ENCODE assay signal across 14 cellular contexts in the genomic region with DNA sequence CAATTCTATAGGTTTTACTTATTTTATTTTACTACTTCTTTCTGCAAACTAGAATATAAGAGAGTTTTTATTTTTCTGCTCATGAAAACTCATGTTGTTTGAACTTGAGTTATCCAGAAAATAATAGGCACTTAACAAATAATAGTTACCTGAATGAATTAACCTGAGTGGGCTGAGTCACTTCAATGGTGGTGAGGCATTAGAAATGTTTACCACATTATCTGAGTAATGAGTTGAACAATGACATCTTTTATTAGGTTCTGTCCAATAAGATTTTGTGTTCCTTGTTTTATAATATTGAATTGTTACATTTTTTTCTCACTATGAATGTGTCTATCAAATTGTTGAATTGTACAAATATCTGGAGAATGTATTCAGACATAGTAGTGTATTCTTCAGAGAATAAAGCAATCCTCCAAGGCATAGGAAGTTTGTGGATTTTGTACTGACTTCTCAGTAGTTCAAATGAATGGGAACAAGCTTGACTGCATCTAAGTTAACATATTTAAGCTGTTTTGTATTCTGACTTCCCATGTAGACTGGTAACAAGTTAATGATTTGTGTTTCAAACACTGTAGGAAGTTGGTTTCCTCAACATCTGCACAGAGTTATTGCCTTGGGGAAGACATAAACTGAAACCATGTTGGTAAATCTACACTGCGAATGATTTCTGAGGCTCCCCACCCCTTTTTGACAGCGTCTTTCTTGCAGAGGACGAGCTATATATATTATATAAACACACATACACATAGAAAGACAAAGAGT.
DNase-seq lines count a peak whose midpoint lies in the region; ATAC-seq and TF ChIP-seq lines count a peak whose summit lies in the region.
"Had no signal": no experiment of that assay in that cellular context is flagged by ENCODE, and none has a peak within 500 bp of the region (broad histone marks: within the 10 kb centered on the region; RNA-seq: fewer than 3 reads in every experiment).

No MANE protein-coding gene starts in this region.

- H3K9me2 ChIP-seq in OCI-LY7 (ENCODE audit: insufficient read depth, low read length) (no peaks in the 10 kb centered on the region), SK-N-SH (no peaks in the 10 kb centered on the region)

- no peak for TF ChIP-seq RAD21 in SK-N-SH (IDR thresholded peaks at IDR 0.05; ENCODE audit: low read length)

- POLR2A ChIA-PET in OCI-LY7 (lab: Charles Lee), result interaction anchor here (0.6 kb wide), 1 partner anchor 83 kb away, joined by 5 read pairs; no protein-coding TSS in a partner anchor
- POLR2A ChIA-PET in SK-N-SH (lab: Yijun Ruan, JAX), result no interaction called here

- no peak overlapping the region for H2AFZ ChIP-seq in OCI-LY7 (ENCODE audit: low read length)
- H2AFZ ChIP-seq in SK-N-SH (ENCODE audit: low read depth), result no peak overlapping the region

- CTCF ChIA-PET in OCI-LY7 (lab: Charles Lee; ENCODE audit: unreplicated experiment) (no interaction called here), SK-N-SH (lab: Yijun Ruan, JAX) (interaction anchor here (1.1 kb wide), 1 partner anchor 17 kb away, joined by 3 read pairs; no protein-coding TSS in a partner anchor)

- H3K27ac Mint-ChIP-seq in activated naive CD4-positive, alpha-beta T cell treated with anti-CD3 and anti-CD28 coated beads, Interleukin-2, amount 50 U/mL, for 72 hours, result no peak overlapping the region
- H3K27ac Mint-ChIP-seq: activated naive CD8-positive, alpha-beta T cell had no signal

- no peak for TF ChIP-seq POLR2A in prostate gland (IDR thresholded peaks at IDR 0.05)

- no TSS peak for BruUV-seq in OCI-LY7 (replicated peaks; lab: Mats Ljungman, UMichigan)

- H3K4me1 ChIP-seq in prostate gland (replicated peaks) (no peaks in the 10 kb centered on the region), OCI-LY7 (ENCODE audit: insufficient read depth, low read length, poor library complexity, severe bottlenecking) (no peaks in the 10 kb centered on the region), SK-N-SH (ENCODE audit: control insufficient read depth in 1 of 2, insufficient read depth in 2 of 2, low read depth in 1 of 2, low read length in 1 of 2) (no peaks in the 10 kb centered on the region)

- H3K9me3 Mint-ChIP-seq in activated naive CD4-positive, alpha-beta T cell treated with anti-CD3 and anti-CD28 coated beads, Interleukin-2, amount 50 U/mL, for 72 hours, result peaks cover 0 to 8% of the 10 kb centered on the region in 2 donors

- TF ChIP-seq CTCF in prostate gland (IDR thresholded peaks at IDR 0.05), result no peak
- no peak for TF ChIP-seq CTCF in OCI-LY7 (conservative IDR thresholded peaks at IDR 0.05; ENCODE audit: low read length)
- TF ChIP-seq CTCF in SK-N-SH (IDR thresholded peaks at IDR 0.05), result no peak

- no peaks in the 10 kb centered on the region for H4K20me1 ChIP-seq in OCI-LY7 (ENCODE audit: insufficient read depth, low read length)
- no peaks in the 10 kb centered on the region for H4K20me1 ChIP-seq in SK-N-SH (ENCODE audit: insufficient read depth)

- no peaks in the 10 kb centered on the region for H3K9me3 ChIP-seq in SK-N-MC (ENCODE audit: low read depth, low read length)
- no peaks in the 10 kb centered on the region for H3K9me3 ChIP-seq in prostate gland
- H3K9me3 ChIP-seq in OCI-LY7 (ENCODE audit: low read length), result no peaks in the 10 kb centered on the region
- no peaks in the 10 kb centered on the region for H3K9me3 ChIP-seq in SK-N-SH

- intact Hi-C loops in prostate gland (cut with DNase I), result no loop called here
- intact Hi-C loops in OCI-LY7 (cut with micrococcal nuclease; ENCODE audit: unreplicated experiment), result no loop called here

- H3K79me2 ChIP-seq in OCI-LY7 (ENCODE audit: insufficient read depth, low read depth, low read length), result no peaks in the 10 kb centered on the region
- H3K79me2 ChIP-seq in SK-N-SH (ENCODE audit: insufficient read depth), result no peaks in the 10 kb centered on the region

- TF ChIP-seq EP300 in SK-N-SH (IDR thresholded peaks at IDR 0.05; ENCODE audit: borderline replicate concordance in 1 of 2, low read depth in 1 of 2, low read length in 1 of 2), result no peak

- peak; percentile 65 for DNase-seq in SK-N-MC (ENCODE audit: low read depth, low spot score)
- DNase-seq in activated naive CD4-positive, alpha-beta T cell treated with anti-CD3 and anti-CD28 coated beads, Interleukin-2, amount 50 U/mL, for 72 hours (ENCODE audit: low spot score in 2 of 2), result no peak
- DNase-seq in prostate gland (ENCODE audit: low spot score), result no peak
- no peak for DNase-seq in OCI-LY7 (ENCODE audit: low spot score)
- DNase-seq in SK-N-SH, result no peak
- DNase-seq: caudate nucleus; mesendoderm; MM.1S; NCI-H446; stimulated activated naive CD4-positive, alpha-beta T cell had no signal

- H3K36me3 ChIP-seq in SK-N-MC (ENCODE audit: insufficient read depth, low read length), result no peaks in the 10 kb centered on the region
- H3K36me3 ChIP-seq in prostate gland, result no peaks in the 10 kb centered on the region
- no peaks in the 10 kb centered on the region for H3K36me3 ChIP-seq in OCI-LY7 (ENCODE audit: insufficient read depth, low read length)
- no peaks in the 10 kb centered on the region for H3K36me3 ChIP-seq in SK-N-SH (replicated peaks in 1 of 2; ENCODE audit: control insufficient read depth in 1 of 2, insufficient read depth in 2 of 2, low read length in 1 of 2)

- peaks cover 0 to 6% of the 10 kb centered on the region in 2 donors for H3K36me3 Mint-ChIP-seq in activated naive CD4-positive, alpha-beta T cell treated with anti-CD3 and anti-CD28 coated beads, Interleukin-2, amount 50 U/mL, for 72 hours
- H3K36me3 Mint-ChIP-seq: activated naive CD8-positive, alpha-beta T cell had no signal

- H3K27ac ChIP-seq in SK-N-MC (peak overlapping the region; percentile 64), prostate gland (no peak overlapping the region), OCI-LY7 (ENCODE audit: low read depth, low read length, poor library complexity, severe bottlenecking) (no peak overlapping the region), SK-N-SH (ENCODE audit: low read depth in 2 of 2, low read length in 1 of 2) (no peak overlapping the region)

- H3K27me3 ChIP-seq in prostate gland (replicated peaks; ENCODE audit: insufficient read depth) (no peaks in the 10 kb centered on the region), SK-N-SH (ENCODE audit: insufficient read depth) (peaks cover 12% of the 10 kb centered on the region; the same call in 1 of the 2 replicates)

- 29% methylated on average over 3 of the region's 3 CpGs for WGBS in prostate gland
- 2% methylated on average over 3 of the region's 3 CpGs for WGBS in SK-N-SH (ENCODE audit: low lambda C conversion rate)

- H3F3A ChIP-seq in SK-N-SH (replicated peaks; ENCODE audit: insufficient read depth), result no peaks in the 10 kb centered on the region

- H3K4me2 ChIP-seq in OCI-LY7 (ENCODE audit: low read length) (no peak overlapping the region), SK-N-SH (no peak overlapping the region)

- ATAC-seq in GM18508 (IDR thresholded peaks at IDR 0.05; ENCODE audit: insufficient read depth, unreplicated experiment) (peak; percentile 96), GM21423 (IDR thresholded peaks at IDR 0.05; ENCODE audit: unreplicated experiment) (peak; percentile 92), HG03097 (IDR thresholded peaks at IDR 0.05; ENCODE audit: low FRiP score, unreplicated experiment) (peak; percentile 99)
- no peak for ATAC-seq in activated naive CD4-positive, alpha-beta T cell treated with anti-CD3 and anti-CD28 coated beads, Interleukin-2, amount 50 U/mL, for 72 hours

- H3K4me3 ChIP-seq in SK-N-MC (peak overlapping the region; percentile 60), prostate gland (no peak overlapping the region), OCI-LY7 (ENCODE audit: low read depth, low read length, poor library complexity, severe bottlenecking) (no peak overlapping the region), SK-N-SH (ENCODE audit: low read depth in 2 of 2, low read length in 1 of 2) (no peak overlapping the region)

- H3K9ac ChIP-seq in SK-N-MC (ENCODE audit: insufficient read length) (no peak overlapping the region), SK-N-SH (no peak overlapping the region)

TF ChIP-seq in SK-N-SH, 30 proteins besides CTCF, POLR2A, EP300 and RAD21 (continues in another document):
- TF ChIP-seq, protein P1, sequence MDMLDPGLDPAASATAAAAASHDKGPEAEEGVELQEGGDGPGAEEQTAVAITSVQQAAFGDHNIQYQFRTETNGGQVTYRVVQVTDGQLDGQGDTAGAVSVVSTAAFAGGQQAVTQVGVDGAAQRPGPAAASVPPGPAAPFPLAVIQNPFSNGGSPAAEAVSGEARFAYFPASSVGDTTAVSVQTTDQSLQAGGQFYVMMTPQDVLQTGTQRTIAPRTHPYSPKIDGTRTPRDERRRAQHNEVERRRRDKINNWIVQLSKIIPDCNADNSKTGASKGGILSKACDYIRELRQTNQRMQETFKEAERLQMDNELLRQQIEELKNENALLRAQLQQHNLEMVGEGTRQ (IDR thresholded peaks at IDR 0.05; ENCODE audit: borderline replicate concordance, low read depth, low read length), result no peak
- TF ChIP-seq, protein P2, sequence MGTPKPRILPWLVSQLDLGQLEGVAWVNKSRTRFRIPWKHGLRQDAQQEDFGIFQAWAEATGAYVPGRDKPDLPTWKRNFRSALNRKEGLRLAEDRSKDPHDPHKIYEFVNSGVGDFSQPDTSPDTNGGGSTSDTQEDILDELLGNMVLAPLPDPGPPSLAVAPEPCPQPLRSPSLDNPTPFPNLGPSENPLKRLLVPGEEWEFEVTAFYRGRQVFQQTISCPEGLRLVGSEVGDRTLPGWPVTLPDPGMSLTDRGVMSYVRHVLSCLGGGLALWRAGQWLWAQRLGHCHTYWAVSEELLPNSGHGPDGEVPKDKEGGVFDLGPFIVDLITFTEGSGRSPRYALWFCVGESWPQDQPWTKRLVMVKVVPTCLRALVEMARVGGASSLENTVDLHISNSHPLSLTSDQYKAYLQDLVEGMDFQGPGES (IDR thresholded peaks at IDR 0.05; ENCODE audit: low read depth, low read length), result no peak
- TF ChIP-seq JUND (IDR thresholded peaks at IDR 0.05), result no peak
- no peak for TF ChIP-seq SMC3 (IDR thresholded peaks at IDR 0.05; ENCODE audit: low read depth, low read length)
- no peak for TF ChIP-seq RCOR1 (IDR thresholded peaks at IDR 0.05; ENCODE audit: low read length)
- TF ChIP-seq, protein P3, sequence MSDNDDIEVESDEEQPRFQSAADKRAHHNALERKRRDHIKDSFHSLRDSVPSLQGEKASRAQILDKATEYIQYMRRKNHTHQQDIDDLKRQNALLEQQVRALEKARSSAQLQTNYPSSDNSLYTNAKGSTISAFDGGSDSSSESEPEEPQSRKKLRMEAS (IDR thresholded peaks at IDR 0.05; ENCODE audit: low read depth), result no peak

Comparison
In these comparisons a context has a peak if more than half of its experiments do, and no peak if none do; other contexts are left out.
1. ATAC-seq: peak in GM18508 (single experiment), GM21423 (single experiment) and HG03097 (single experiment); none in activated naive CD4-positive, alpha-beta T cell treated with anti-CD3 and anti-CD28 coated beads, Interleukin-2, amount 50 U/mL, for 72 hours (0 of 2).